Comparison of ENCODE assay signal across 8 cellular contexts in the genomic region with DNA sequence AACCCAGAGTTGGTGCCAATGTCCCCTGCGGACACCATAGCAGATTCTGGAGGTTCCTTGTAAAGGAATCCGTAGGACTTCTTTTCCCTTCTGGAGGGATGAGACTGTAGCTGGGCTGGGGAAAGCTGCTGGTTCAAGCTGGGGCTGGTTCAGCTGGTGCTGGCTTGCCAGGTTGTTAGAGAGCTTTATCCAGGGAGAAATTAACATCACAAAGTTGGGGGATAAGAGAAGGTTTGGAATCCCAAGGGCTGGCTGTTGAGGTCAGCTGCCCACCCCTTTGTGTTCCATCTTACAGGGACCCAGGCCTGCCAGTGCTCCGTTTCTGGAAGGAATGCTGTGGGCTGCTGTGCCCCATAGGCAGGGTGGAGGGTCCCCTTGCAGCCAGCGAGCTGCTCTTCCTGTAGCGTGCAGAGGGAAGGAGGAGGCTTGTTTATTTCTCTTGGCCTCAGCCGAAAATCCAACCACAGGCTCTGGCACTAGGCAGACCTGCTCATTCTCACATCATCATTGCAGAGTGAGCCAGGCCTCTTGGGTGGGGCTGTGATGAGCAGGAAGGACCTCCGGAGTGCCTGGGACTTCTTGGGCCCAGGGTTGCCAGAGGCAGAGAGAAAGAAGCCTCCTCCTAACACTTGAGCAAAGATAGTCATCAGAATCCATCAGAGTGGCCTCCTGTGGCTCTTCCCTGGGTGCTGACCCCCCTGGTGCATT.
DNase-seq lines count a peak whose midpoint lies in the region; ATAC-seq and TF ChIP-seq lines count a peak whose summit lies in the region.

No MANE protein-coding gene starts in this region.

- H3K9me3 ChIP-seq in PC-3 (ENCODE audit: low read length) = no peaks in the 10 kb centered on the region
- H3K9me3 ChIP-seq in liver (ENCODE audit: control insufficient read depth in 4 of 4, low read length in 3 of 4) = no peaks in the 10 kb centered on the region
- no peaks in the 10 kb centered on the region for H3K9me3 ChIP-seq in suprapubic skin
- no peaks in the 10 kb centered on the region for H3K9me3 ChIP-seq in OCI-LY7 (ENCODE audit: low read length)

- H3K4me3 ChIP-seq in AG09309 (ENCODE audit: control insufficient read depth, low read depth, low read length) (no peak overlapping the region), PC-3 (ENCODE audit: low read length) (no peak overlapping the region), liver (ENCODE audit: low read depth in 1 of 3, low read length in 3 of 3) (peak overlapping the region; percentile 37 to 63 (median 52)), suprapubic skin (no peak overlapping the region), OCI-LY7 (ENCODE audit: low read depth, low read length, poor library complexity, severe bottlenecking) (no peak overlapping the region)

- POLR2A ChIA-PET in PC-3 (lab: Charles Lee; ENCODE audit: unreplicated experiment) (no interaction called here), OCI-LY7 (lab: Charles Lee) (interaction anchor here (0.5 to 1.9 kb wide), 2 partner anchors 29 to 75 kb away, joined by 5 to 7 read pairs; no protein-coding TSS in a partner anchor)

- BruUV-seq in PC-3 (replicated peaks; lab: Mats Ljungman, UMichigan) (TSS peak; percentile 42), OCI-LY7 (replicated peaks; lab: Mats Ljungman, UMichigan) (no TSS peak)

- DNase-seq in AG09309 (ENCODE audit: low read depth) = peak; percentile 94
- peak; percentile 88 for DNase-seq in PC-3
- DNase-seq in central memory CD4-positive, alpha-beta T cell = peak; percentile 39
- DNase-seq in suprapubic skin (ENCODE audit: low spot score in 2 of 2) = peak in 1 of 2 donors; percentile 90
- DNase-seq in midbrain (lab: John Stamatoyannopoulos, UW) = no peak
- DNase-seq in OCI-LY7 (ENCODE audit: low spot score) = no peak

- no peak for TF ChIP-seq RAD21 in liver (IDR thresholded peaks at IDR 0.05)

- H3K4me2 ChIP-seq in PC-3 (ENCODE audit: low read length) (peak overlapping the region; percentile 40), OCI-LY7 (ENCODE audit: low read length) (no peak overlapping the region)

- H3K79me2 ChIP-seq in PC-3 (ENCODE audit: low read length) (peaks cover 90% of the 10 kb centered on the region), OCI-LY7 (ENCODE audit: insufficient read depth, low read depth, low read length) (no peaks in the 10 kb centered on the region)

- H2AFZ ChIP-seq in PC-3 (ENCODE audit: low read length) = no peak overlapping the region
- H2AFZ ChIP-seq in OCI-LY7 (ENCODE audit: low read length) = no peak overlapping the region

- 31% methylated on average over 7 of the region's 7 CpGs for WGBS in liver
- 11% methylated on average over 3 of the region's 7 CpGs for WGBS in suprapubic skin

- no peak for TF ChIP-seq POLR2A in suprapubic skin (IDR thresholded peaks at IDR 0.05)

- H3K9me2 ChIP-seq in PC-3 (replicated peaks; ENCODE audit: low read length) = no peaks in the 10 kb centered on the region
- no peaks in the 10 kb centered on the region for H3K9me2 ChIP-seq in OCI-LY7 (ENCODE audit: insufficient read depth, low read length)

- H4K20me1 ChIP-seq in PC-3 (ENCODE audit: low read length) = no peaks in the 10 kb centered on the region; the same call in 1 of the 2 replicates
- no peaks in the 10 kb centered on the region for H4K20me1 ChIP-seq in OCI-LY7 (ENCODE audit: insufficient read depth, low read length)

- H3K36me3 ChIP-seq in PC-3 (ENCODE audit: low read depth, low read length) (peaks cover 2% of the 10 kb centered on the region; the same call in 1 of the 2 replicates), liver (ENCODE audit: control insufficient read depth in 4 of 4, insufficient read depth in 3 of 4, low read depth in 1 of 4, low read length in 3 of 4) (no peaks in the 10 kb centered on the region), suprapubic skin (no peaks in the 10 kb centered on the region), OCI-LY7 (ENCODE audit: insufficient read depth, low read length) (no peaks in the 10 kb centered on the region)

- TF ChIP-seq CTCF in AG09309 (IDR thresholded peaks at IDR 0.05; ENCODE audit: control insufficient read depth, insufficient read depth, low read depth, low read length, missing control alignments) = no peak
- no peak for TF ChIP-seq CTCF in PC-3 (conservative IDR thresholded peaks at IDR 0.05; ENCODE audit: low read depth, low read length)
- TF ChIP-seq CTCF in liver (IDR thresholded peaks at IDR 0.05; ENCODE audit: low read depth, low read length, missing input control) = no peak
- TF ChIP-seq CTCF in suprapubic skin (IDR thresholded peaks at IDR 0.05) = no peak
- no peak for TF ChIP-seq CTCF in OCI-LY7 (conservative IDR thresholded peaks at IDR 0.05; ENCODE audit: low read length)

- TF ChIP-seq EP300 in suprapubic skin (IDR thresholded peaks at IDR 0.05) = no peak

- peak; percentile 87 for ATAC-seq in PC-3
- ATAC-seq in HG03135 (IDR thresholded peaks at IDR 0.05; ENCODE audit: unreplicated experiment) = no peak

- intact Hi-C loops in PC-3 (cut with micrococcal nuclease) (no loop called here), OCI-LY7 (cut with micrococcal nuclease; ENCODE audit: unreplicated experiment) (no loop called here)

- peaks cover 40% of the 10 kb centered on the region for H3K4me1 ChIP-seq in PC-3 (ENCODE audit: insufficient read depth, low read length)
- peaks cover 10 to 76% (median 65%) of the 10 kb centered on the region in 4 donors for H3K4me1 ChIP-seq in liver (ENCODE audit: control insufficient read depth in 4 of 4, insufficient read depth in 4 of 4, low read length in 3 of 4)
- H3K4me1 ChIP-seq in suprapubic skin = peaks cover 84% of the 10 kb centered on the region
- peaks cover 25% of the 10 kb centered on the region for H3K4me1 ChIP-seq in OCI-LY7 (ENCODE audit: insufficient read depth, low read length, poor library complexity, severe bottlenecking)

- H3F3A ChIP-seq in PC-3 (ENCODE audit: low read length, unreplicated experiment) = no peaks in the 10 kb centered on the region

- H3K27me3 ChIP-seq in PC-3 (ENCODE audit: low read length) = no peaks in the 10 kb centered on the region
- H3K27me3 ChIP-seq in liver (ENCODE audit: control insufficient read depth in 4 of 4, insufficient read depth in 4 of 4, low read length in 3 of 4) = no peaks in the 10 kb centered on the region
- no peaks in the 10 kb centered on the region for H3K27me3 ChIP-seq in suprapubic skin

- H3K9ac ChIP-seq in PC-3 (ENCODE audit: low read length) (peak overlapping the region; percentile 60), liver (ENCODE audit: low read depth in 1 of 2, low read length in 2 of 2) (peak overlapping the region; percentile 46 to 88)

- H3K27ac ChIP-seq in PC-3 (ENCODE audit: low read length) = peak overlapping the region; percentile 86
- peak overlapping the region; percentile 93 to 95 for H3K27ac ChIP-seq in liver (ENCODE audit: low read depth in 1 of 2, low read length in 2 of 2)
- peak overlapping the region; percentile 85 for H3K27ac ChIP-seq in suprapubic skin
- H3K27ac ChIP-seq in OCI-LY7 (ENCODE audit: low read depth, low read length, poor library complexity, severe bottlenecking) = no peak overlapping the region

- CTCF ChIA-PET in PC-3 (lab: Charles Lee) (interaction anchor here (1.0 kb wide), 1 partner anchor 32 kb away, joined by 3 read pairs; no protein-coding TSS in a partner anchor), OCI-LY7 (lab: Charles Lee; ENCODE audit: unreplicated experiment) (no interaction called here)

TF ChIP-seq in liver, 16 proteins besides CTCF, POLR2A, EP300 and RAD21 (continues in another document):
- TF ChIP-seq RXRA (IDR thresholded peaks at IDR 0.05) = no peak
- no peak for TF ChIP-seq EGR1 (IDR thresholded peaks at IDR 0.05; ENCODE audit: low read depth in 2 of 2)
- TF ChIP-seq FOXA1 (IDR thresholded peaks at IDR 0.05) = no peak
- TF ChIP-seq YY1 (IDR thresholded peaks at IDR 0.05) = no peak
- TF ChIP-seq GABPA (IDR thresholded peaks at IDR 0.05 in 1 of 2, conservative IDR thresholded peaks at IDR 0.05 in 1 of 2) = no peak
- no peak for TF ChIP-seq HNF4A (conservative IDR thresholded peaks at IDR 0.05)
- TF ChIP-seq, protein P1, sequence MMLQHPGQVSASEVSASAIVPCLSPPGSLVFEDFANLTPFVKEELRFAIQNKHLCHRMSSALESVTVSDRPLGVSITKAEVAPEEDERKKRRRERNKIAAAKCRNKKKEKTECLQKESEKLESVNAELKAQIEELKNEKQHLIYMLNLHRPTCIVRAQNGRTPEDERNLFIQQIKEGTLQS (IDR thresholded peaks at IDR 0.05) = no peak
- no peak for TF ChIP-seq SP1 (IDR thresholded peaks at IDR 0.05)
- TF ChIP-seq, protein P2, sequence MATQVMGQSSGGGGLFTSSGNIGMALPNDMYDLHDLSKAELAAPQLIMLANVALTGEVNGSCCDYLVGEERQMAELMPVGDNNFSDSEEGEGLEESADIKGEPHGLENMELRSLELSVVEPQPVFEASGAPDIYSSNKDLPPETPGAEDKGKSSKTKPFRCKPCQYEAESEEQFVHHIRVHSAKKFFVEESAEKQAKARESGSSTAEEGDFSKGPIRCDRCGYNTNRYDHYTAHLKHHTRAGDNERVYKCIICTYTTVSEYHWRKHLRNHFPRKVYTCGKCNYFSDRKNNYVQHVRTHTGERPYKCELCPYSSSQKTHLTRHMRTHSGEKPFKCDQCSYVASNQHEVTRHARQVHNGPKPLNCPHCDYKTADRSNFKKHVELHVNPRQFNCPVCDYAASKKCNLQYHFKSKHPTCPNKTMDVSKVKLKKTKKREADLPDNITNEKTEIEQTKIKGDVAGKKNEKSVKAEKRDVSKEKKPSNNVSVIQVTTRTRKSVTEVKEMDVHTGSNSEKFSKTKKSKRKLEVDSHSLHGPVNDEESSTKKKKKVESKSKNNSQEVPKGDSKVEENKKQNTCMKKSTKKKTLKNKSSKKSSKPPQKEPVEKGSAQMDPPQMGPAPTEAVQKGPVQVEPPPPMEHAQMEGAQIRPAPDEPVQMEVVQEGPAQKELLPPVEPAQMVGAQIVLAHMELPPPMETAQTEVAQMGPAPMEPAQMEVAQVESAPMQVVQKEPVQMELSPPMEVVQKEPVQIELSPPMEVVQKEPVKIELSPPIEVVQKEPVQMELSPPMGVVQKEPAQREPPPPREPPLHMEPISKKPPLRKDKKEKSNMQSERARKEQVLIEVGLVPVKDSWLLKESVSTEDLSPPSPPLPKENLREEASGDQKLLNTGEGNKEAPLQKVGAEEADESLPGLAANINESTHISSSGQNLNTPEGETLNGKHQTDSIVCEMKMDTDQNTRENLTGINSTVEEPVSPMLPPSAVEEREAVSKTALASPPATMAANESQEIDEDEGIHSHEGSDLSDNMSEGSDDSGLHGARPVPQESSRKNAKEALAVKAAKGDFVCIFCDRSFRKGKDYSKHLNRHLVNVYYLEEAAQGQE (IDR thresholded peaks at IDR 0.05) = no peak

Comparison
In these comparisons a context has a peak if more than half of its experiments do, and no peak if none do; other contexts are left out.
1. DNase-seq: peak in AG09309 (single experiment), PC-3 (single experiment) and central memory CD4-positive, alpha-beta T cell (single experiment); none in midbrain (single experiment) and OCI-LY7 (single experiment).
2. H3K4me3 ChIP-seq: peak in liver (3 of 3); none in AG09309 (single experiment), PC-3 (single experiment), suprapubic skin (single experiment) and OCI-LY7 (single experiment).